Comparison of ENCODE assay signal across 17 cellular contexts in the genomic region with DNA sequence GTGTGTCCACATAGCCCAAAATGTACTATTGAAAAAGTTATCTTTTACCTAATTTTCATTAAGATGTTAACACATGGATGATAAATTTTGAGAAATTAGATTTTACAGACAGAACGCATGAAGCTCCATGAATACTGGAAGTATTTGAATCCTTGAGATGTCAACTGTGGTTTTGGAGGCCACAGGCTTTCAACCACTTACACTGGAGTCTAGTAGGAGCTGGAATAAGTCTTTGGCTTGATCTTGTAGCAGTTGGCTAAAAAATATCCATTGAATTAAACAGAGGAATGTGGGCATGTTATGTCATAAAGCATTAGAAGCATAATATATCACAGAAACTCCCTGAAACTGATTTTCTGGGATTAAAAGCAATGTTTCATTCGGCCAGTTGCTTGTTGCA. TPM values are rescaled to one million over a fixed set of nuclear protein-coding genes. Genes with fewer than 3 reads are reported as not detected.
DNase-seq lines count a peak whose midpoint lies in the region; ATAC-seq lines count a peak whose summit lies in the region.
"Had no signal": no experiment of that assay in that cellular context is flagged by ENCODE, and none has a peak within 500 bp of the region (broad histone marks: within the 10 kb centered on the region; RNA-seq: fewer than 3 reads in every experiment).

No MANE protein-coding gene starts in this region.

- WGBS in aorta, 2 donors, result 89 to 92% methylated on average over 2 of the region's 2 CpGs

- H3K4me3 ChIP-seq in aorta (ENCODE audit: low read length in 2 of 2), result no peak overlapping the region
- H3K4me3 ChIP-seq: PC-9 had no signal

- H3K4me1 ChIP-seq in aorta (ENCODE audit: control insufficient read depth in 1 of 2, insufficient read depth in 2 of 2, low read length in 2 of 2), result no peaks in the 10 kb centered on the region

- ATAC-seq in stimulated activated naive CD8-positive, alpha-beta T cell treated with anti-CD3 and anti-CD28 coated beads, Interleukin-15, Interleukin-2, amounts not matched to agents 100 U/mL and 50 U/mL, for 24 hours, result no peak
- ATAC-seq in T-helper 17 cell (no peak), aorta (ENCODE audit: low FRiP score) (no peak)
- ATAC-seq in effector memory CD8-positive, alpha-beta T cell (replicated peaks), result no peak

- peaks cover under 1% of the 10 kb centered on the region for H3K36me3 Mint-ChIP-seq in stimulated activated naive CD8-positive, alpha-beta T cell treated with anti-CD3 and anti-CD28 coated beads, Interleukin-15, Interleukin-2, amounts not matched to agents 100 ng/mL and 50 ng/mL, for 24 hours (ENCODE audit: low read depth)
- H3K36me3 Mint-ChIP-seq in T-helper 17 cell (ENCODE audit: low read depth), result peaks cover 2% of the 10 kb centered on the region
- no peaks in the 10 kb centered on the region for H3K36me3 Mint-ChIP-seq in effector memory CD8-positive, alpha-beta T cell (ENCODE audit: insufficient read depth)
- H3K36me3 Mint-ChIP-seq in activated T-helper 1 cell treated with anti-CD3 and anti-CD28 coated beads, Interleukin-12 subunit alpha, Interleukin-12 subunit beta, Interleukin-2, Interleukin-4 antibody, amounts not matched to agents 30 ng/mL and 10 ng/mL and 1 ng/mL, durations not matched to agents 14 hours and 24 hours and 36 hours (ENCODE audit: low read depth), result peaks cover 3% of the 10 kb centered on the region
- H3K36me3 Mint-ChIP-seq: IgD-negative memory B cell had no signal

- H3K27ac Mint-ChIP-seq in stimulated activated naive CD8-positive, alpha-beta T cell treated with anti-CD3 and anti-CD28 coated beads, Interleukin-15, Interleukin-2, amounts not matched to agents 100 ng/mL and 50 ng/mL, for 24 hours, result peak overlapping the region; percentile 66
- peak overlapping the region; percentile 90 for H3K27ac Mint-ChIP-seq in T-helper 17 cell
- H3K27ac Mint-ChIP-seq in effector memory CD8-positive, alpha-beta T cell, result peak overlapping the region; percentile 11 to 26
- no peak overlapping the region for H3K27ac Mint-ChIP-seq in activated T-helper 1 cell treated with anti-CD3 and anti-CD28 coated beads, Interleukin-12 subunit alpha, Interleukin-12 subunit beta, Interleukin-2, Interleukin-4 antibody, amounts not matched to agents 30 ng/mL and 10 ng/mL and 1 ng/mL, durations not matched to agents 14 hours and 24 hours and 36 hours
- H3K27ac Mint-ChIP-seq: IgD-negative memory B cell had no signal

- no peak overlapping the region for H3K27ac ChIP-seq in aorta (ENCODE audit: low read depth in 1 of 2, low read length in 2 of 2)
- H3K27ac ChIP-seq: PC-9 had no signal

- H3K9me3 ChIP-seq in T-helper 17 cell (ENCODE audit: control insufficient read depth, low read length, poor library complexity, severe bottlenecking) (no peaks in the 10 kb centered on the region), aorta (ENCODE audit: control insufficient read depth, low read length) (no peaks in the 10 kb centered on the region)

- H3K4me1 Mint-ChIP-seq in stimulated activated naive CD8-positive, alpha-beta T cell treated with anti-CD3 and anti-CD28 coated beads, Interleukin-15, Interleukin-2, amounts not matched to agents 100 ng/mL and 50 ng/mL, for 24 hours (ENCODE audit: low read depth), result peaks cover 66% of the 10 kb centered on the region
- peaks cover 37% of the 10 kb centered on the region for H3K4me1 Mint-ChIP-seq in T-helper 17 cell
- H3K4me1 Mint-ChIP-seq in effector memory CD8-positive, alpha-beta T cell (ENCODE audit: low read depth in 2 of 2), result peaks cover 15 to 28% of the 10 kb centered on the region in 2 donors
- peaks cover 25% of the 10 kb centered on the region for H3K4me1 Mint-ChIP-seq in activated T-helper 1 cell treated with anti-CD3 and anti-CD28 coated beads, Interleukin-12 subunit alpha, Interleukin-12 subunit beta, Interleukin-2, Interleukin-4 antibody, amounts not matched to agents 30 ng/mL and 10 ng/mL and 1 ng/mL, durations not matched to agents 14 hours and 24 hours and 36 hours (ENCODE audit: low read depth)

- no peaks in the 10 kb centered on the region for H3K36me3 ChIP-seq in aorta (ENCODE audit: control insufficient read depth in 1 of 2, insufficient read depth in 2 of 2, low read length in 1 of 2)

- intact Hi-C loops in activated T-helper 1 cell treated with anti-CD3 and anti-CD28 coated beads, Interleukin-12 subunit alpha, Interleukin-12 subunit beta, Interleukin-2, Interleukin-4 antibody, amounts not matched to agents 30 ng/mL and 10 ng/mL and 1 ng/mL, durations not matched to agents 14 hours and 24 hours and 36 hours (cut with micrococcal nuclease), result loop anchor here (5.0 kb wide), 1 partner anchor 885 kb away; no protein-coding TSS in a partner anchor
- intact Hi-C loops in aorta (cut with DNase I), result loop anchor here (5.0 to 10.0 kb wide), 2 partner anchors 112 to 120 kb away; no protein-coding TSS in a partner anchor

- H3K9me3 Mint-ChIP-seq in stimulated activated naive CD8-positive, alpha-beta T cell treated with anti-CD3 and anti-CD28 coated beads, Interleukin-15, Interleukin-2, amounts not matched to agents 100 ng/mL and 50 ng/mL, for 24 hours, result no peaks in the 10 kb centered on the region
- no peaks in the 10 kb centered on the region for H3K9me3 Mint-ChIP-seq in effector memory CD8-positive, alpha-beta T cell
- no peaks in the 10 kb centered on the region for H3K9me3 Mint-ChIP-seq in activated T-helper 1 cell treated with anti-CD3 and anti-CD28 coated beads, Interleukin-12 subunit alpha, Interleukin-12 subunit beta, Interleukin-2, Interleukin-4 antibody, amounts not matched to agents 30 ng/mL and 10 ng/mL and 1 ng/mL, durations not matched to agents 14 hours and 24 hours and 36 hours
- H3K9me3 Mint-ChIP-seq: IgD-negative memory B cell had no signal

- DNase-seq in stimulated activated naive CD8-positive, alpha-beta T cell treated with anti-CD3 and anti-CD28 coated beads, Interleukin-15, Interleukin-2, amounts not matched to agents 100 U/mL and 50 U/mL, for 24 hours, result no peak
- no peak for DNase-seq in T-helper 17 cell
- DNase-seq in effector memory CD8-positive, alpha-beta T cell, result no peak
- DNase-seq in GM19238 (ENCODE audit: insufficient read length, low spot score), result no peak
- DNase-seq in activated T-helper 1 cell treated with anti-CD3 and anti-CD28 coated beads, Interleukin-12 subunit alpha, Interleukin-12 subunit beta, Interleukin-2, Interleukin-4 antibody, amounts not matched to agents 30 ng/mL and 10 ng/mL and 1 ng/mL, durations not matched to agents 14 hours and 24 hours and 36 hours (ENCODE audit: low spot score), result no peak
- no peak for DNase-seq in aorta
- DNase-seq: DND-41, HCEC 1CT, Kasumi-1, MM.1S, NCI-H1092 treated with DMSO at 0.1 percent for 48 hours, NCI-H2081 treated with DMSO at 0.1 percent for 48 hours, NCI-H510A, NCI-H774, PC-9 had no signal

- no peak overlapping the region for H3K4me3 Mint-ChIP-seq in stimulated activated naive CD8-positive, alpha-beta T cell treated with anti-CD3 and anti-CD28 coated beads, Interleukin-15, Interleukin-2, amounts not matched to agents 100 ng/mL and 50 ng/mL, for 24 hours
- no peak overlapping the region for H3K4me3 Mint-ChIP-seq in T-helper 17 cell
- no peak overlapping the region for H3K4me3 Mint-ChIP-seq in effector memory CD8-positive, alpha-beta T cell
- no peak overlapping the region for H3K4me3 Mint-ChIP-seq in activated T-helper 1 cell treated with anti-CD3 and anti-CD28 coated beads, Interleukin-12 subunit alpha, Interleukin-12 subunit beta, Interleukin-2, Interleukin-4 antibody, amounts not matched to agents 30 ng/mL and 10 ng/mL and 1 ng/mL, durations not matched to agents 14 hours and 24 hours and 36 hours
- H3K4me3 Mint-ChIP-seq: IgD-negative memory B cell had no signal

- H3K27me3 ChIP-seq in aorta (ENCODE audit: control insufficient read depth in 1 of 2, insufficient read depth in 2 of 2, low read length in 1 of 2), result no peaks in the 10 kb centered on the region

- H3K27me3 Mint-ChIP-seq in stimulated activated naive CD8-positive, alpha-beta T cell treated with anti-CD3 and anti-CD28 coated beads, Interleukin-15, Interleukin-2, amounts not matched to agents 100 ng/mL and 50 ng/mL, for 24 hours, result no peaks in the 10 kb centered on the region
- H3K27me3 Mint-ChIP-seq in T-helper 17 cell, result no peaks in the 10 kb centered on the region
- H3K27me3 Mint-ChIP-seq in effector memory CD8-positive, alpha-beta T cell, result no peaks in the 10 kb centered on the region
- no peaks in the 10 kb centered on the region for H3K27me3 Mint-ChIP-seq in activated T-helper 1 cell treated with anti-CD3 and anti-CD28 coated beads, Interleukin-12 subunit alpha, Interleukin-12 subunit beta, Interleukin-2, Interleukin-4 antibody, amounts not matched to agents 30 ng/mL and 10 ng/mL and 1 ng/mL, durations not matched to agents 14 hours and 24 hours and 36 hours (ENCODE audit: insufficient read depth)
- H3K27me3 Mint-ChIP-seq: IgD-negative memory B cell had no signal

RNA-seq across cellular contexts. Expression of a gene that starts 52.9 kb away (rescaled TPM):
- total RNA-seq in T-helper 17 cell (100 to 1,000 TPM; 139 to 163 TPM), aorta (under 1 TPM; 0.62 to 0.90 TPM)
- total RNA-seq in activated T-helper 1 cell treated with anti-CD3 and anti-CD28 coated beads, Interleukin-12 subunit alpha, Interleukin-12 subunit beta, Interleukin-2, Interleukin-4 antibody, amounts not matched to agents 30 ng/mL and 10 ng/mL and 1 ng/mL, durations not matched to agents 14 hours and 24 hours and 36 hours, result 51.8 and 56.9 TPM in 2 replicates
- under 1 TPM in 1 of 2 donors, not detected in 1; 0.08 TPM for polyA plus RNA-seq in aorta
- total RNA-seq: PC-9 had no signal

Comparison
In these comparisons a context has a peak if more than half of its experiments do, and no peak if none do; other contexts are left out.
1. RNA of a gene that starts 52.9 kb away (total RNA-seq): 139 to 163 TPM in T-helper 17 cell and 51.8 to 56.9 TPM in activated T-helper 1 cell treated with anti-CD3 and anti-CD28 coated beads, Interleukin-12 subunit alpha, Interleukin-12 subunit beta, Interleukin-2, Interleukin-4 antibody, amounts not matched to agents 30 ng/mL and 10 ng/mL and 1 ng/mL, durations not matched to agents 14 hours and 24 hours and 36 hours; 0.62 to 0.90 TPM in aorta; every median in the first group is over 10 times any median in the second.